In the genomic region with DNA sequence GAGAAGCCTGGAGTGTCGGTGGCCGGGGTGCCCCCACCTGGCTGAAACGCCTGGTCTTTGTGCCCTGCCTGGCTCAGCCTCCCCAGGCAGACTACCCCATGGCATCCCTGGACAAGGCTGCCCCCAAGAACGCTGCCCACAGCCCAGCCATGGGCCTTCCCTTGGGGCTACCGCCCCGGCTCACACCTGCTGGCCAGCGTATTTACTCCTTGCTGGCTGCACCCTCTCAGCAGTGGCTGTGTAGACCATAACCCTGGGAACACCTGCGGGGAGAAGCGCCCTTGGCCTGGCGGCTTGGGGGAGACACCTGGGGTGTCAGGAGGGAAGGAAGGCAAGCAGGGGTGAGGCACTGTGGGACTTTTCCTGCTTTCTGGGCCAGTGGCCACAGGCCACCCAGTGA, we compare ENCODE assay signal across 14 cellular contexts. TPM values are rescaled to one million over a fixed set of nuclear protein-coding genes. Genes with fewer than 3 reads are reported as not detected.
A peak's percentile ranks its signal among the peaks of the same experiment; 100 is the strongest.
DNase-seq lines count a peak whose midpoint lies in the region; ATAC-seq and TF ChIP-seq lines count a peak whose summit lies in the region.
"Had no signal": no experiment of that assay in that cellular context is flagged by ENCODE, and none has a peak within 500 bp of the region (broad histone marks: within the 10 kb centered on the region; RNA-seq: fewer than 3 reads in every experiment).

No MANE protein-coding gene starts in this region.

- DNase-seq in right cardiac atrium (peak in 2 of 3 donors; percentile 52 to 56), right atrium auricular region (ENCODE audit: low spot score) (no peak), dorsolateral prefrontal cortex (peak in 3 of 10 donors; percentile 21 to 35 (median 24)), ovary (peak in 3 of 5 donors; percentile 12 to 30 (median 17)), T1000 (lab: John Stamatoyannopoulos, UW) (no peak), SK-N-DZ (ENCODE audit: low spot score) (no peak)
- DNase-seq: activated CD4-positive, alpha-beta memory T cell treated with anti-CD3 and anti-CD28 coated beads for 36 hours; KBM-7; NCI-H1048; NCI-H2081; stimulated activated naive CD4-positive, alpha-beta T cell treated with Interleukin-2 at 50 U/mL for 16 hours had no signal

- TF ChIP-seq POLR2A in ovary (IDR thresholded peaks at IDR 0.05), result no peak

- peaks cover 4% of the 10 kb centered on the region for H3K36me3 ChIP-seq in right atrium auricular region
- H3K36me3 ChIP-seq in ovary, result no peaks in the 10 kb centered on the region

- 90% methylated on average over 10 of the region's 10 CpGs for WGBS in right cardiac atrium
- WGBS in ovary, 3 donors, result 80 to 86% (median 81%) methylated on average over 10 of the region's 10 CpGs

- no peak overlapping the region for H3K4me3 ChIP-seq in right cardiac atrium (ENCODE audit: low read length)
- H3K4me3 ChIP-seq in right atrium auricular region, result no peak overlapping the region
- H3K4me3 ChIP-seq in dorsolateral prefrontal cortex, result no peak overlapping the region
- H3K4me3 ChIP-seq in ovary, result no peak overlapping the region

- H3K27me3 ChIP-seq in right cardiac atrium (ENCODE audit: control insufficient read depth, insufficient read depth), result no peaks in the 10 kb centered on the region
- H3K27me3 ChIP-seq in right atrium auricular region, result no peaks in the 10 kb centered on the region
- no peaks in the 10 kb centered on the region for H3K27me3 ChIP-seq in dorsolateral prefrontal cortex
- H3K27me3 ChIP-seq in ovary, result no peaks in the 10 kb centered on the region

- H3K9me3 ChIP-seq in right cardiac atrium (ENCODE audit: control insufficient read depth, low read length) (no peaks in the 10 kb centered on the region), right atrium auricular region (no peaks in the 10 kb centered on the region), ovary (no peaks in the 10 kb centered on the region)

- H3K27ac ChIP-seq in right cardiac atrium (ENCODE audit: low read length) (no peak overlapping the region), right atrium auricular region (no peak overlapping the region), dorsolateral prefrontal cortex (peak overlapping the region in 35 of 59 donors; percentile 12 to 84 (median 74)), ovary (no peak overlapping the region)
- H3K27ac ChIP-seq: HL-60 had no signal

- H3K4me1 ChIP-seq in right cardiac atrium (ENCODE audit: control insufficient read depth, insufficient read depth, low read length) (no peaks in the 10 kb centered on the region), right atrium auricular region (peaks cover 0 to 9% of the 10 kb centered on the region in 2 donors), ovary (ENCODE audit: insufficient read depth) (no peaks in the 10 kb centered on the region)

- no peak for TF ChIP-seq EP300 in ovary (IDR thresholded peaks at IDR 0.05)

- intact Hi-C loops in right cardiac atrium (cut with DNase I), result no loop called here
- intact Hi-C loops in dorsolateral prefrontal cortex (cut with DNase I), result loop anchor here in 1 of 2 donors (5.0 kb wide), 1 partner anchor 233 kb away; no protein-coding TSS in a partner anchor
- intact Hi-C loops in ovary (cut with DNase I), result no loop called here

- ATAC-seq in right cardiac atrium (peak; percentile 4 to 5), HG03280 (IDR thresholded peaks at IDR 0.05; ENCODE audit: unreplicated experiment) (no peak)

- TF ChIP-seq CTCF in right atrium auricular region (IDR thresholded peaks at IDR 0.05) (no peak), dorsolateral prefrontal cortex (IDR thresholded peaks at IDR 0.05 in 54 of 56, conservative IDR thresholded peaks at IDR 0.05 in 2 of 56; ENCODE audit: low read depth in 1 of 56, partially characterized antibody in 56 of 56) (no peak), ovary (IDR thresholded peaks at IDR 0.05) (no peak)

RNA-seq across cellular contexts. Expression of gene CAPN10, which starts 17.3 kb away (rescaled TPM):
- total RNA-seq in right cardiac atrium, result 10 to 100 TPM; 21.2 to 44.3 (median 36.2) TPM
- polyA plus RNA-seq in right cardiac atrium, result 40.1 TPM
- 10 to 100 TPM; 14.1 to 14.6 TPM for total RNA-seq in right atrium auricular region
- total RNA-seq in dorsolateral prefrontal cortex, result 10 to 100 TPM; 25.6 to 70.0 (median 40.7) TPM
- 10 to 100 TPM; 15.5 to 34.3 (median 26.8) TPM for total RNA-seq in ovary
- polyA plus RNA-seq in ovary, result 10 to 100 TPM in 1 of 2 donors, 1 to 10 TPM in 1; 2.2 to 21.7 TPM
- polyA plus RNA-seq in SK-N-DZ (2014; cell fraction: cytosol; rRNA removed), result 33.5 and 49.4 TPM in 2 replicates
- polyA plus RNA-seq in SK-N-DZ (2014; cell fraction: nucleus; rRNA removed), result 222 and 266 TPM in 2 replicates

RNA-seq across cellular contexts. Expression of gene GPR35, which starts 21.4 kb away (rescaled TPM):
- total RNA-seq in right cardiac atrium (1 to 10 TPM in 2 of 4 donors, under 1 TPM in 2; 0.53 to 1.4 (median 1.0) TPM), right atrium auricular region (under 1 TPM; 0.56 to 0.86 TPM), dorsolateral prefrontal cortex (10 to 100 TPM in 4 of 120 experiments, 1 to 10 TPM in 116; 1.7 to 14.3 (median 4.9) TPM), ovary (1 to 10 TPM; 2.1 to 4.2 (median 2.5) TPM)
- polyA plus RNA-seq in right cardiac atrium (0.84 TPM), ovary (1 to 10 TPM in 1 of 2 donors, under 1 TPM in 1; 0.27 to 2.2 TPM)
- not detected in 2 replicates for polyA plus RNA-seq in SK-N-DZ (2014; cell fraction: cytosol; rRNA removed)
- 0.16 TPM in 1 of 2 replicates, not detected in the other for polyA plus RNA-seq in SK-N-DZ (2014; cell fraction: nucleus; rRNA removed)
- polyA plus RNA-seq: fibroblast of lung had no signal

RNA-seq across cellular contexts. Expression of gene RNPEPL1, which starts 35.6 kb away (rescaled TPM):
- total RNA-seq in right cardiac atrium, result 10 to 100 TPM; 40.4 to 61.6 (median 58.0) TPM
- 108 TPM for polyA plus RNA-seq in right cardiac atrium
- 10 to 100 TPM; 62.0 to 76.3 TPM for total RNA-seq in right atrium auricular region
- 10 to 100 TPM; 16.7 to 49.1 (median 26.4) TPM for total RNA-seq in dorsolateral prefrontal cortex
- 10 to 100 TPM; 15.1 to 25.2 (median 23.2) TPM for total RNA-seq in ovary
- polyA plus RNA-seq in ovary, result 10 to 100 TPM in 1 of 2 donors, 1 to 10 TPM in 1; 3.5 to 27.3 TPM
- polyA plus RNA-seq in SK-N-DZ (2014; cell fraction: cytosol; rRNA removed), result 20.9 and 24.6 TPM in 2 replicates
- 52.1 and 94.9 TPM in 2 replicates for polyA plus RNA-seq in SK-N-DZ (2014; cell fraction: nucleus; rRNA removed)

RNA-seq across cellular contexts. Expression of gene DUSP28, which starts 43.7 kb away (rescaled TPM):
- 10 to 100 TPM in 3 of 4 donors, 1 to 10 TPM in 1; 9.6 to 14.9 (median 11.7) TPM for total RNA-seq in right cardiac atrium
- 10.9 TPM for polyA plus RNA-seq in right cardiac atrium
- 10 to 100 TPM; 12.0 to 17.5 TPM for total RNA-seq in right atrium auricular region
- 10 to 100 TPM in 56 of 120 experiments, 1 to 10 TPM in 64; 5.5 to 19.0 (median 9.5) TPM for total RNA-seq in dorsolateral prefrontal cortex
- total RNA-seq in ovary, result 1 to 10 TPM; 2.7 to 9.9 (median 4.3) TPM
- polyA plus RNA-seq in ovary, result 1 to 10 TPM; 4.0 to 5.3 TPM
- 8.2 and 11.3 TPM in 2 replicates for polyA plus RNA-seq in SK-N-DZ (2014; cell fraction: cytosol; rRNA removed)
- 3.3 and 6.3 TPM in 2 replicates for polyA plus RNA-seq in SK-N-DZ (2014; cell fraction: nucleus; rRNA removed)

RNA-seq across cellular contexts. Expression of gene ANKMY1, which starts 46.1 kb away (rescaled TPM):
- total RNA-seq in right cardiac atrium (1 to 10 TPM; 7.3 to 8.0 (median 7.6) TPM), right atrium auricular region (1 to 10 TPM; 3.7 to 7.9 TPM), dorsolateral prefrontal cortex (10 to 100 TPM; 14.0 to 42.7 (median 25.5) TPM), ovary (10 to 100 TPM; 13.7 to 24.2 (median 21.6) TPM)
- polyA plus RNA-seq in right cardiac atrium (3.5 TPM), ovary (10 to 100 TPM; 11.5 to 13.8 TPM)
- polyA plus RNA-seq in SK-N-DZ (2014; cell fraction: cytosol; rRNA removed), result 11.4 and 18.0 TPM in 2 replicates
- polyA plus RNA-seq in SK-N-DZ (2014; cell fraction: nucleus; rRNA removed), result 16.7 and 28.4 TPM in 2 replicates

Comparison
In these comparisons a context has a peak if more than half of its experiments do, and no peak if none do; other contexts are left out.
1. DNase-seq: peak in right cardiac atrium (2 of 3) and ovary (3 of 5); none in right atrium auricular region (single experiment), T1000 (single experiment) and SK-N-DZ (single experiment).
2. H3K27ac ChIP-seq: peak in dorsolateral prefrontal cortex (35 of 59); none in right cardiac atrium (single experiment), right atrium auricular region (0 of 2) and ovary (0 of 2).